ENCODE assay signal across 19 cellular contexts in genomic region chr7:113639221-113639620, GRCh38.
"Had no signal": no experiment of that assay in that cellular context is flagged by ENCODE, and none has a peak within 500 bp of the region (broad histone marks: within the 10 kb centered on the region; RNA-seq: fewer than 3 reads in every experiment).

No MANE protein-coding gene starts in this region.

- H3K27me3 ChIP-seq: esophagus squamous epithelium, neural progenitor cell, right atrium auricular region, spleen, tibial nerve, upper lobe of left lung had no signal

- H3K9me3 ChIP-seq: esophagus squamous epithelium, right atrium auricular region, spleen, thoracic aorta, tibial nerve, upper lobe of left lung had no signal

- ATAC-seq: left lobe of liver; naive thymus-derived CD4-positive, alpha-beta T cell; sciatic nerve; stimulated activated naive B cell treated with anti-CD40 and anti-IgM and Interleukin-4, amounts not matched to agents 10 μg/mL and 1 μg/mL and 100 μg/mL, for 72 hours had no signal

- DNase-seq: effector memory CD4-positive, alpha-beta T cell; erythroblast; esophagus squamous epithelium; kidney; mesendoderm; midbrain; naive thymus-derived CD4-positive, alpha-beta T cell; spleen; stimulated activated CD4-positive, alpha-beta T cell treated with anti-CD3 and anti-CD28 coated beads, Interleukin-2, amount 100 ng/mL, for 48 hours; stimulated activated naive B cell treated with anti-CD40 and anti-IgM and Interleukin-4, amounts not matched to agents 10 μg/mL and 1 μg/mL and 100 μg/mL, for 72 hours; upper lobe of left lung had no signal

- H3K4me1 ChIP-seq: esophagus squamous epithelium, neural progenitor cell, parathyroid adenoma, right atrium auricular region, spleen, tibial nerve, upper lobe of left lung had no signal

- H3K27ac ChIP-seq: esophagus squamous epithelium, neural progenitor cell, parathyroid adenoma, right atrium auricular region, skin epidermis, spleen, thoracic aorta, tibial nerve, upper lobe of left lung had no signal

- H3K4me3 ChIP-seq: esophagus squamous epithelium, neural progenitor cell, right atrium auricular region, skin epidermis, spleen, thoracic aorta, tibial nerve, upper lobe of left lung had no signal

- H3K79me2 ChIP-seq: parathyroid adenoma had no signal

- H2AFZ ChIP-seq: neural progenitor cell, parathyroid adenoma had no signal

- H3K36me3 ChIP-seq: esophagus squamous epithelium, neural progenitor cell, right atrium auricular region, spleen, thoracic aorta, tibial nerve, upper lobe of left lung had no signal

- H3K4me2 ChIP-seq: neural progenitor cell had no signal

- H3K9ac ChIP-seq: neural progenitor cell, parathyroid adenoma had no signal
